In the genomic region with DNA sequence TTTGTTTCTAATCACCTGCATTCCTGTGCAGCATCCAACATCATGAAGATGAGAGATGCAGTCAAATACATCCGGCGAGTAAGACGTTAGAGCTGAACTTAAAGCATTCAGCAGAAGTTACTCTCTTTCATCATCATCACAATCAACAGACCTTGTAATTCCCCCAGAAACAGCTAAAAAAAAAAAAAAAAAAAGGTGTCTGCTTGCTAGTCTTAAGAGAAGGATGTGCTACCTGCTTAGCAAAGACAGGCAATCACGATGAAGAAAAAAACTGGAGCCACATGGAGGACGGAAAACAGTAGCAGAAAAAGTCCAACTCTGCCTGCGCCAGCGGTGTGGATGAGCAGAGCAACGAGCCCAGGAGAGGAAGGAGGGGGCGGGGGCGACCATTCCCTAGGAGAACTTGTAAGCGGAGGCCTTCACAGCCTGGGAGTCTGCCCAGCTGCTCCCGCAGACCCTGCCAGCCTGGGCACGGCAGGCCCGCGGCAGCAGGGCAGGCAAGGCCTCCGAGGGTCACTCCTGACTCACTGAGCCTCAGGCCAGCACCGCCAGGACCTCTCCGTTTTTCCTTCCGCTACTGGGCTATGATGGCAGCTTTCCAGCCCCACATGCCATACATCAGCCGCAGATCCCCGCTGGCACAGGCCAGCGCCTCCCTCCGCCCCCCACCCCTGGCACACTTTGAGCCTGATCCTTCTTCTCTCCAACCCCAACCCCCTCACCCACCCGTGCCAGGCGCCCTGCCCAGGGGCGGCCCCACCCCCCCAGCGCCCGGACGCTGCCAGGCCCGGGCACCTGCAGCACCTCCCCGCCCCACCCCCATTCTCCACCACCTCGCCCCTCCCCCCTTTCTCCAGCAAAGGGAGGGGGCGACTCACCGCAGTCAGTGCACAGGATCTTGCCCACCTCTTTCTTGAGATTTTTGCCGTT, we compare ENCODE assay signal across 8 cellular contexts. TPM values are rescaled to one million over a fixed set of nuclear protein-coding genes. Genes with fewer than 3 reads are reported as not detected.
DNase-seq lines count a peak whose midpoint lies in the region; ATAC-seq and TF ChIP-seq lines count a peak whose summit lies in the region.

No MANE protein-coding gene starts in this region.

- peak overlapping the region; percentile 36 for H3K4me3 Mint-ChIP-seq in activated T-helper 17 cell treated with anti-CD3 and anti-CD28 coated beads, Interleukin-2, amount 50 U/mL, for 72 hours
- peak overlapping the region; percentile 88 for H3K4me3 Mint-ChIP-seq in neural progenitor cell

- no peak for ATAC-seq in activated T-helper 17 cell treated with anti-CD3 and anti-CD28 coated beads, Interleukin-2, amount 50 U/mL, for 72 hours (replicated peaks)

- H3K36me3 ChIP-seq in HUES6 (ENCODE audit: control insufficient read depth, insufficient read depth, low read length) (no peaks in the 10 kb centered on the region), neural progenitor cell (no peaks in the 10 kb centered on the region)

- H3K27me3 Mint-ChIP-seq in activated T-helper 17 cell treated with anti-CD3 and anti-CD28 coated beads, Interleukin-2, amount 50 U/mL, for 72 hours = peaks cover 50% of the 10 kb centered on the region
- H3K27me3 Mint-ChIP-seq in neural progenitor cell (ENCODE audit: insufficient read depth, low read depth) = peaks cover 16% of the 10 kb centered on the region

- H3K27ac ChIP-seq in HUES6 (ENCODE audit: low read depth, low read length) = no peak overlapping the region
- H3K27ac ChIP-seq in neural progenitor cell = no peak overlapping the region

- peaks cover 4% of the 10 kb centered on the region for H3K4me1 Mint-ChIP-seq in activated T-helper 17 cell treated with anti-CD3 and anti-CD28 coated beads, Interleukin-2, amount 50 U/mL, for 72 hours
- peaks cover 40% of the 10 kb centered on the region for H3K4me1 Mint-ChIP-seq in neural progenitor cell

- H3K4me3 ChIP-seq in HUES6 (ENCODE audit: low read depth, low read length) (peak overlapping the region; percentile 62), neural progenitor cell (peak overlapping the region; percentile 65)

- peak overlapping the region; percentile 93 for H3K4me2 ChIP-seq in neural progenitor cell

- peaks cover 87% of the 10 kb centered on the region for H3K27me3 ChIP-seq in HUES6 (ENCODE audit: control insufficient read depth, insufficient read depth, low read length)
- peaks cover 91% of the 10 kb centered on the region for H3K27me3 ChIP-seq in neural progenitor cell

- no peak for TF ChIP-seq CTCF in neural progenitor cell (IDR thresholded peaks at IDR 0.05)

- H3K4me1 ChIP-seq in HUES6 (ENCODE audit: control insufficient read depth, insufficient read depth, low read length) (peaks cover 12% of the 10 kb centered on the region), neural progenitor cell (peaks cover 40% of the 10 kb centered on the region)

- H3K9me3 Mint-ChIP-seq in activated T-helper 17 cell treated with anti-CD3 and anti-CD28 coated beads, Interleukin-2, amount 50 U/mL, for 72 hours = no peaks in the 10 kb centered on the region
- H3K9me3 Mint-ChIP-seq in neural progenitor cell = no peaks in the 10 kb centered on the region

- DNase-seq in DMS 273 treated with DMSO at 0.1 percent for 48 hours (lab: John Stamatoyannopoulos, UW) (peak; percentile 69), globus pallidus (ENCODE audit: low spot score) (peak; percentile 73), neural progenitor cell (ENCODE audit: low spot score) (peak; percentile 64), OCI-M2 (lab: John Stamatoyannopoulos, UW; ENCODE audit: unreplicated experiment) (no peak), HUDEP-2 (lab: John Stamatoyannopoulos, UW; ENCODE audit: unreplicated experiment in 76 of 76) (no peak)
- no peak for DNase-seq in NK-92 treated with Interleukin-12 subunit alpha and Interleukin-12 subunit beta, amount 100 ng/mL, for 24 hours (lab: John Stamatoyannopoulos, UW)

- peaks cover 35% of the 10 kb centered on the region for H4K20me1 ChIP-seq in neural progenitor cell (ENCODE audit: low read depth)

- H3K9ac ChIP-seq in HUES6 (ENCODE audit: low read length) (no peak overlapping the region), neural progenitor cell (no peak overlapping the region)

- H3K79me2 ChIP-seq in neural progenitor cell (ENCODE audit: low read depth) = no peaks in the 10 kb centered on the region

- H3K27ac Mint-ChIP-seq in activated T-helper 17 cell treated with anti-CD3 and anti-CD28 coated beads, Interleukin-2, amount 50 U/mL, for 72 hours = no peak overlapping the region
- H3K27ac Mint-ChIP-seq in neural progenitor cell = no peak overlapping the region

- H2AFZ ChIP-seq in neural progenitor cell (replicated peaks) = peak overlapping the region; percentile 80

- no peaks in the 10 kb centered on the region for H3K36me3 Mint-ChIP-seq in activated T-helper 17 cell treated with anti-CD3 and anti-CD28 coated beads, Interleukin-2, amount 50 U/mL, for 72 hours (ENCODE audit: low read depth)
- no peaks in the 10 kb centered on the region for H3K36me3 Mint-ChIP-seq in neural progenitor cell

- peaks cover 43% of the 10 kb centered on the region for H3F3A ChIP-seq in neural progenitor cell (ENCODE audit: low read depth)

- H3K9me3 ChIP-seq in HUES6 (ENCODE audit: control insufficient read depth, insufficient read depth, low read depth, low read length) = no peaks in the 10 kb centered on the region
- no peaks in the 10 kb centered on the region for H3K9me3 ChIP-seq in neural progenitor cell (ENCODE audit: low read depth)

RNA-seq across cellular contexts. Expression of gene NRG2, which starts 1.3 kb away (rescaled TPM):
- under 1 TPM; 0.11 to 0.48 TPM for total RNA-seq in activated T-helper 17 cell treated with anti-CD3 and anti-CD28 coated beads, Interleukin-2, amount 50 U/mL, for 72 hours
- 0.13 and 0.62 TPM in 2 replicates for total RNA-seq in neural progenitor cell (ENCODE audit: low replicate concordance)

Comparison
In these comparisons a context has a peak if more than half of its experiments do, and no peak if none do; other contexts are left out.
1. DNase-seq: peak in DMS 273 treated with DMSO at 0.1 percent for 48 hours (single experiment), globus pallidus (single experiment) and neural progenitor cell (single experiment); none in NK-92 treated with Interleukin-12 subunit alpha and Interleukin-12 subunit beta, amount 100 ng/mL, for 24 hours (single experiment), OCI-M2 (single experiment) and HUDEP-2 (0 of 76).